20 cellular contexts compared by ENCODE assay signal in the genomic region with DNA sequence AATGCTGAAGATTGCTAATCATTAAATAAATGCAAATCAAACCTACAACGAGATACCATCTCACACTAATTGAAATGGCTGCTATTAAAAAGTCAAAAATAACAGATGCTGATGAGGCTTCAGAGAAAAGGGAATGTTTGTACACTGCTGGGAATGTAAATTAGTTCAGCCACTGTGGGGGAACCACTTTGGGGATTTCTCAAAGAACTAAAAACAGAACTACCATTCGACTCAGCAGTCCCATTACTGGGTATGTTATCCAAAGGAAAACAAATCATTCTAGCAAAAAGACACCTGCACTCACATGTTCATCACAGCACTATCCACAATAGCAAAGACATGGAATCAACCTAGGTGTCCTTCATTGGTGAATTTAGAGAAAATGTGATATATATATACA.
DNase-seq lines count a peak whose midpoint lies in the region; ATAC-seq and TF ChIP-seq lines count a peak whose summit lies in the region.
"Had no signal": no experiment of that assay in that cellular context is flagged by ENCODE, and none has a peak within 500 bp of the region (broad histone marks: within the 10 kb centered on the region; RNA-seq: fewer than 3 reads in every experiment).

No MANE protein-coding gene starts in this region.

- peaks cover 3% of the 10 kb centered on the region for H3K9me3 Mint-ChIP-seq in progenitor cell of endocrine pancreas (ENCODE audit: low read depth)
- H3K9me3 Mint-ChIP-seq: H9 had no signal

- DNase-seq in NCI-H69 (lab: John Stamatoyannopoulos, UW) (peak; percentile 36), dermis blood vessel endothelial cell (no peak), progenitor cell of endocrine pancreas (ENCODE audit: low spot score, unreplicated experiment) (no peak), COLO829 (ENCODE audit: low spot score) (no peak)
- DNase-seq: 8988T; ACHN; AML-193; BE2C; CD4-positive, alpha-beta T cell; CD8-positive, alpha-beta memory T cell; COR-L47; DMS153; DND-41; H9 had no signal

- H3K4me3 Mint-ChIP-seq in progenitor cell of endocrine pancreas (ENCODE audit: low read depth): no peak overlapping the region
- H3K4me3 Mint-ChIP-seq: CD14-positive monocyte; CD4-positive, alpha-beta T cell; CD8-positive, alpha-beta memory T cell; GM23338; H9 had no signal

- H3K36me3 Mint-ChIP-seq in progenitor cell of endocrine pancreas (ENCODE audit: insufficient read depth): no peaks in the 10 kb centered on the region
- H3K36me3 Mint-ChIP-seq: CD14-positive monocyte had no signal

- H3K27ac Mint-ChIP-seq in progenitor cell of endocrine pancreas: no peak overlapping the region
- H3K27ac Mint-ChIP-seq: CD14-positive monocyte; CD4-positive, alpha-beta T cell; CD8-positive, alpha-beta memory T cell; GM23338; H9 had no signal

- peaks cover 3% of the 10 kb centered on the region for H3K4me1 Mint-ChIP-seq in progenitor cell of endocrine pancreas (ENCODE audit: low read depth)
- H3K4me1 Mint-ChIP-seq: CD14-positive monocyte; CD8-positive, alpha-beta memory T cell; GM23338 had no signal

- H3K27me3 Mint-ChIP-seq in progenitor cell of endocrine pancreas: no peaks in the 10 kb centered on the region
- H3K27me3 Mint-ChIP-seq: CD4-positive, alpha-beta T cell; CD8-positive, alpha-beta memory T cell had no signal

- ATAC-seq in HG02610 (IDR thresholded peaks at IDR 0.05; ENCODE audit: unreplicated experiment) (peak; percentile 82), HG02759 (IDR thresholded peaks at IDR 0.05; ENCODE audit: unreplicated experiment) (peak; percentile 81)
- ATAC-seq: A549, GM23338, HCT116 had no signal

- TF ChIP-seq CTCF in progenitor cell of endocrine pancreas (IDR thresholded peaks at IDR 0.05; ENCODE audit: unreplicated experiment): no peak
